9 cellular contexts compared by ENCODE assay signal in the genomic region with DNA sequence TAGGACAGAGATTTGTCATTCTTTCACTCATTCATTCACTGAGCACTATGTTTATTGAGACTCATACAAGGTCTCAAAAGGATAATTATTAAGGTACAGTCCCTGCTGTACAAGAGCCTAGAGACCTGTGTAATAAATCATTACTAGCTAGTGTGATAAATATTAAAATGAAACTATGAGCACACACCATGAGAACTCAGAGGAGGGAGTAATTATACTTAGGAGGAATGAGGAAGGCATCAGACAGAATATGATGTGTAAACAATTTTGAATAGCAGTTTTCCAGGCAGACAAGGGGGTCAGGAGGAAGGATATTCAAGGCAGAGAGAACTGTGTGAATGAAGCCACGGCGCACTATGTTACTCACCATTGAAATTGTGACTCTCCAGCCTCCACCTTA.
"Had no signal": no experiment of that assay in that cellular context is flagged by ENCODE, and none has a peak within 500 bp of the region (broad histone marks: within the 10 kb centered on the region; RNA-seq: fewer than 3 reads in every experiment).

No MANE protein-coding gene starts in this region.

- FAIRE-seq: H1, H54, K562 had no signal

- H3K4me3 ChIP-seq: GM23338, K562 had no signal

- DNase-seq: H9, HCEC 1CT, IMR-90, KG1 had no signal

- H3K27ac ChIP-seq: HL-60 had no signal
